ENCODE assay signal across 8 cellular contexts in genomic region chr14:55245657-55246268, GRCh38. TPM values are rescaled to one million over a fixed set of nuclear protein-coding genes. Genes with fewer than 3 reads are reported as not detected.
DNase-seq lines count a peak whose midpoint lies in the region; ATAC-seq and TF ChIP-seq lines count a peak whose summit lies in the region.

No MANE protein-coding gene starts in this region.

- no peak overlapping the region for H3K4me3 ChIP-seq in dorsolateral prefrontal cortex
- H3K4me3 ChIP-seq in trophoblast cell (ENCODE audit: low read depth, low read length), result no peak overlapping the region

- H3K27ac ChIP-seq in dorsolateral prefrontal cortex (no peak overlapping the region), trophoblast cell (ENCODE audit: low read depth, low read length) (no peak overlapping the region)

- no peaks in the 10 kb centered on the region for H3K9me3 ChIP-seq in trophoblast cell (ENCODE audit: insufficient read depth, low read depth, low read length)

- no peaks in the 10 kb centered on the region for H3K79me2 ChIP-seq in trophoblast cell (ENCODE audit: control insufficient read depth, insufficient read depth, low read length, poor library complexity)

- peak in 4 of 6 experiments; percentile 2 to 54 (median 14) for DNase-seq in stimulated activated naive CD4-positive, alpha-beta T cell (lab: John Stamatoyannopoulos, UW)
- DNase-seq in stimulated activated naive CD4-positive, alpha-beta T cell treated with Interleukin-2 at 50 U/mL for 16 hours (lab: John Stamatoyannopoulos, UW), result no peak
- DNase-seq in NCI-H69 (lab: John Stamatoyannopoulos, UW) (peak; percentile 60), dorsolateral prefrontal cortex (no peak), trophoblast cell (peak; percentile 19 to 53), mucosa of gallbladder (ENCODE audit: low spot score) (no peak)

- H4K12ac ChIP-seq in trophoblast cell (ENCODE audit: low read depth, low read length), result no peak overlapping the region

- peaks cover 0 to 2% of the 10 kb centered on the region in 2 experiments for H3K4me1 ChIP-seq in trophoblast cell (ENCODE audit: control insufficient read depth in 1 of 2, insufficient read depth in 2 of 2, low read length in 2 of 2)

- H3K4ac ChIP-seq in trophoblast cell (ENCODE audit: low read depth, low read length), result no peak overlapping the region

- H2BK5ac ChIP-seq in trophoblast cell (ENCODE audit: low read depth, low read length, poor library complexity), result no peak overlapping the region

- H3K36me3 ChIP-seq in trophoblast cell (ENCODE audit: control insufficient read depth in 1 of 2, insufficient read depth in 2 of 2, low read length in 2 of 2), result no peaks in the 10 kb centered on the region

- peak in 53 of 56 donors; percentile 10 to 59 (median 33) for TF ChIP-seq CTCF in dorsolateral prefrontal cortex (IDR thresholded peaks at IDR 0.05 in 54 of 56, conservative IDR thresholded peaks at IDR 0.05 in 2 of 56; ENCODE audit: low read depth in 1 of 56, partially characterized antibody in 56 of 56)

- H3K23ac ChIP-seq in trophoblast cell (ENCODE audit: low read length), result no peak overlapping the region

- no peak overlapping the region for H4K91ac ChIP-seq in trophoblast cell (ENCODE audit: low read depth, low read length)

- no peaks in the 10 kb centered on the region for H3K79me1 ChIP-seq in trophoblast cell (ENCODE audit: low read length)

- no peak overlapping the region for H4K8ac ChIP-seq in trophoblast cell (ENCODE audit: low read depth, low read length)

- H3K4me2 ChIP-seq in trophoblast cell (ENCODE audit: low read length), result no peak overlapping the region

- H3K18ac ChIP-seq in trophoblast cell (ENCODE audit: low read length), result no peak overlapping the region

- H2BK120ac ChIP-seq in trophoblast cell (ENCODE audit: insufficient read depth, low read length, poor library complexity), result no peak overlapping the region

- no peak overlapping the region for H3K9ac ChIP-seq in trophoblast cell (ENCODE audit: low read length)

- ATAC-seq in GM21717 (IDR thresholded peaks at IDR 0.05; ENCODE audit: unreplicated experiment) (no peak), HG03196 (IDR thresholded peaks at IDR 0.05; ENCODE audit: unreplicated experiment) (no peak)

- H3K27me3 ChIP-seq in dorsolateral prefrontal cortex (peaks cover 0 to 9% (median 0%) of the 10 kb centered on the region in 45 donors), trophoblast cell (ENCODE audit: insufficient read depth, low read length) (peaks cover 2% of the 10 kb centered on the region)

- H3K14ac ChIP-seq in trophoblast cell (ENCODE audit: low read length), result no peak overlapping the region

- no CpG with 5 or more reads among the region's 4 CpGs for WGBS in trophoblast cell (ENCODE audit: extremely low coverage, insufficient coverage, insufficient read length)

- H2AFZ ChIP-seq in trophoblast cell (ENCODE audit: insufficient read depth, low read length, poor library complexity), result no peak overlapping the region

- no peak overlapping the region for H2BK12ac ChIP-seq in trophoblast cell (ENCODE audit: low read length)

- intact Hi-C loops in dorsolateral prefrontal cortex (cut with DNase I), result no loop called here

- H2AK5ac ChIP-seq in trophoblast cell (ENCODE audit: low read length), result no peak overlapping the region

RNA-seq across cellular contexts. Expression of gene FBXO34, which starts 25.5 kb away (rescaled TPM):
- 10 to 100 TPM; 21.6 to 85.6 (median 58.1) TPM for total RNA-seq in dorsolateral prefrontal cortex
- polyA plus RNA-seq in trophoblast cell (2013), result 11.5 TPM in 2 replicates
- total RNA-seq in mucosa of gallbladder, result 27.0 TPM

RNA-seq across cellular contexts. Expression of gene DLGAP5, which starts 54.4 kb away (rescaled TPM):
- total RNA-seq in dorsolateral prefrontal cortex (1 to 10 TPM in 2 of 120 experiments, under 1 TPM in 7, not detected in 111; 0.13 to 1.4 (median 0.43) TPM), mucosa of gallbladder (1.2 TPM)
- 39.9 and 44.8 TPM in 2 replicates for polyA plus RNA-seq in trophoblast cell (2013)

Comparison
In these comparisons a context has a peak if more than half of its experiments do, and no peak if none do; other contexts are left out.
1. DNase-seq: peak in stimulated activated naive CD4-positive, alpha-beta T cell (4 of 6), NCI-H69 (single experiment) and trophoblast cell (2 of 2); none in stimulated activated naive CD4-positive, alpha-beta T cell treated with Interleukin-2 at 50 U/mL for 16 hours (single experiment), dorsolateral prefrontal cortex (0 of 10) and mucosa of gallbladder (single experiment).